In genomic region chr6:91135406-91135805, GRCh38 we compare ENCODE assay signal across 25 cellular contexts.
"Had no signal": no experiment of that assay in that cellular context is flagged by ENCODE, and none has a peak within 500 bp of the region (broad histone marks: within the 10 kb centered on the region; RNA-seq: fewer than 3 reads in every experiment).

No MANE protein-coding gene starts in this region.

- H3K9me3 ChIP-seq: SK-N-SH had no signal

- H3K27ac Mint-ChIP-seq: activated CD4-positive, alpha-beta memory T cell treated with anti-CD3 and anti-CD28 coated beads, Interleukin-2, amount 10 ng/mL, durations not matched to agents 7 days and 5 days; activated naive CD4-positive, alpha-beta T cell treated with anti-CD3 and anti-CD28 coated beads for 36 hours; activated naive CD8-positive, alpha-beta T cell; activated T-helper 17 cell treated with anti-CD3 and anti-CD28 coated beads, Interleukin-2, amount 50 U/mL, for 72 hours; T-helper 1 cell treated with Interleukin-12 subunit alpha and Interleukin-12 subunit beta and Interleukin-4 antibody, amounts not matched to agents 30 μg/mL and 1 μg/mL, for 36 hours; WTC11 had no signal

- H3K4me3 ChIP-seq: cardiac muscle cell, K562 had no signal

- H3K36me3 Mint-ChIP-seq: activated naive CD8-positive, alpha-beta T cell; WTC11 had no signal

- H3K27me3 Mint-ChIP-seq: activated CD4-positive, alpha-beta memory T cell treated with anti-CD3 and anti-CD28 coated beads, Interleukin-2, amount 10 ng/mL, durations not matched to agents 7 days and 5 days; activated naive CD8-positive, alpha-beta T cell had no signal

- H3K9me3 Mint-ChIP-seq: activated CD4-positive, alpha-beta memory T cell treated with anti-CD3 and anti-CD28 coated beads, Interleukin-2, amount 10 ng/mL, durations not matched to agents 7 days and 5 days; activated naive CD4-positive, alpha-beta T cell treated with anti-CD3 and anti-CD28 coated beads for 36 hours; activated T-helper 17 cell treated with anti-CD3 and anti-CD28 coated beads, Interleukin-2, amount 50 U/mL, for 72 hours; T-helper 1 cell treated with Interleukin-12 subunit alpha and Interleukin-12 subunit beta and Interleukin-4 antibody, amounts not matched to agents 30 μg/mL and 1 μg/mL, for 36 hours; WTC11 had no signal

- H3K4me1 Mint-ChIP-seq: activated CD4-positive, alpha-beta memory T cell treated with anti-CD3 and anti-CD28 coated beads, Interleukin-2, amount 10 ng/mL, durations not matched to agents 7 days and 5 days; activated T-helper 17 cell treated with anti-CD3 and anti-CD28 coated beads, Interleukin-2, amount 50 U/mL, for 72 hours; WTC11 had no signal

- DNase-seq: activated CD4-positive, alpha-beta memory T cell treated with anti-CD3 and anti-CD28 coated beads, Interleukin-2, amount 10 ng/mL, durations not matched to agents 7 days and 5 days; activated CD4-positive, alpha-beta T cell treated with anti-CD3 and anti-CD28 coated beads for 1 hour; activated CD4-positive, alpha-beta T cell treated with anti-CD3 and anti-CD28 coated beads, Interleukin-2, amount 50 U/mL, for 1 hour; activated gamma-delta T cell; activated naive CD4-positive, alpha-beta T cell treated with anti-CD3 and anti-CD28 coated beads for 36 hours; activated T-cell treated with anti-CD3 and anti-CD28 coated beads for 4 hours; activated T-cell treated with anti-CD3 and anti-CD28 coated beads, Interleukin-2, amount 50 U/mL, for 48 hours; amygdala; brain microvascular endothelial cell; Karpas-422; NCI-H1105 treated with DMSO at 0.1 percent for 48 hours; NCI-H1436 treated with DMSO at 0.1 percent for 48 hours; NCI-H1930; NCI-H345; NCI-H510A treated with DMSO at 0.1 percent for 48 hours; NCI-H748 treated with DMSO at 0.1 percent for 48 hours; RPMI8226; SK-N-SH; SW 1271 had no signal

- H3K4me3 Mint-ChIP-seq: activated CD4-positive, alpha-beta memory T cell treated with anti-CD3 and anti-CD28 coated beads, Interleukin-2, amount 10 ng/mL, durations not matched to agents 7 days and 5 days; activated naive CD4-positive, alpha-beta T cell treated with anti-CD3 and anti-CD28 coated beads for 36 hours; activated naive CD8-positive, alpha-beta T cell; activated T-helper 17 cell treated with anti-CD3 and anti-CD28 coated beads, Interleukin-2, amount 50 U/mL, for 72 hours; T-helper 1 cell treated with Interleukin-12 subunit alpha and Interleukin-12 subunit beta and Interleukin-4 antibody, amounts not matched to agents 30 μg/mL and 1 μg/mL, for 36 hours; WTC11 had no signal

- H3K27me3 ChIP-seq: brain microvascular endothelial cell, cardiac muscle cell had no signal

- H3K36me3 ChIP-seq: brain microvascular endothelial cell, cardiac muscle cell had no signal
